8 cellular contexts compared by ENCODE assay signal in the genomic region with DNA sequence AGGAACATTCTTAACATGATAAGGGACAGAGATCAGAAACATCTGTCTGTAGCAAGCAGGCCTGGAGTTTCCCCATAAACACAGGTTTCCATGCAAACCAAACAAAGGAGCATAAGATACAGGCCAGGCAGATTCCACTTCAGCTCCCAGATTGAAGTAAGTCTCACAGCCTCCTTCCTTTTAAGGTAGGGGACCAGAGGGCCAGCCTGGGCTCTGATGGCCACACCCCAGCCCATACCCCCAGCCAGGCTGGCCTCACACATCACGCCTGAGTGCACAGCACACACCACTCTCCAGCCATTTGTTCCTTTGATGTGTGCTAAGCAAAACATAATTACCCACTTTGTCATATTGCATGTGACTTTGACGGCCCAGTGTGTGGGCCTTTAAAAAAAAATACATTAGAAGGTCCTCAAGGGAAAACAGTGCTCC.
DNase-seq lines count a peak whose midpoint lies in the region; ATAC-seq, FAIRE-seq and TF ChIP-seq lines count a peak whose summit lies in the region.

No MANE protein-coding gene starts in this region.

- no peaks in the 10 kb centered on the region for H4K20me1 ChIP-seq in H9 (ENCODE audit: control insufficient read depth, insufficient read depth, insufficient read length)

- H3K4me3 ChIP-seq in AG04450 (ENCODE audit: low read depth, low read length) (no peak overlapping the region), ovary (no peak overlapping the region), HAP-1 (no peak overlapping the region)

- no TSS peak for BruUV-seq in Calu3 (replicated peaks; lab: Mats Ljungman, UMichigan)

- H3K36me3 ChIP-seq in ovary, result no peaks in the 10 kb centered on the region
- no peaks in the 10 kb centered on the region for H3K36me3 ChIP-seq in HAP-1 (replicated peaks)

- H3K36me3 Mint-ChIP-seq in H9 (ENCODE audit: insufficient read depth in 1 of 3, low read depth in 3 of 3) (no peaks in the 10 kb centered on the region; a peak in 1 of 7 replicates), Calu3 (ENCODE audit: insufficient read depth, unreplicated experiment) (no peaks in the 10 kb centered on the region)

- H3K79me2 ChIP-seq in H9 (ENCODE audit: insufficient read depth, low read length), result no peaks in the 10 kb centered on the region

- H2AK5ac ChIP-seq in H9 (ENCODE audit: insufficient read length, low read length), result no peak overlapping the region

- H3K9me3 ChIP-seq in AG04450 (ENCODE audit: control insufficient read depth, insufficient read depth, low read length), result no peaks in the 10 kb centered on the region
- no peaks in the 10 kb centered on the region for H3K9me3 ChIP-seq in H9 (ENCODE audit: control insufficient read depth, low read depth, low read length)
- no peaks in the 10 kb centered on the region for H3K9me3 ChIP-seq in ovary
- no peaks in the 10 kb centered on the region for H3K9me3 ChIP-seq in HAP-1

- H4K8ac ChIP-seq in H9 (replicated peaks; ENCODE audit: insufficient read length, low read depth, low read length), result no peak overlapping the region

- peak overlapping the region; percentile 58 for H3K18ac ChIP-seq in H9 (ENCODE audit: insufficient read length, low read depth, low read length)

- TF ChIP-seq POLR2A in ovary (IDR thresholded peaks at IDR 0.05), result no peak

- no peak overlapping the region for H3K23ac ChIP-seq in H9 (ENCODE audit: insufficient read length, low read depth, low read length)

- H3K14ac ChIP-seq in H9 (ENCODE audit: insufficient read depth, low read length), result no peak overlapping the region

- CTCF ChIA-PET in AG04450 (lab: Charles Lee), result interaction anchor here (0.7 to 7.0 kb wide), 8 partner anchors 21 to 1175 kb away, joined by 3 to 40 read pairs (median 4); no protein-coding TSS in a partner anchor
- CTCF ChIA-PET in Calu3 (lab: Charles Lee), result no interaction called here

- no peak for ATAC-seq in GM21526 (IDR thresholded peaks at IDR 0.05; ENCODE audit: low FRiP score, unreplicated experiment)

- H3K56ac ChIP-seq in H9 (ENCODE audit: insufficient read length, low read depth, low read length), result no peak overlapping the region

- FAIRE-seq in RCC 7860 (lab: Jason Lieb, UNC), result peak; percentile 57

- H3K9me3 Mint-ChIP-seq in H9, result no peaks in the 10 kb centered on the region
- peaks cover 6% of the 10 kb centered on the region for H3K9me3 Mint-ChIP-seq in Calu3 (ENCODE audit: low read depth, unreplicated experiment)

- peak; percentile 80 for DNase-seq in AG04450 (ENCODE audit: low read depth, low spot score)
- DNase-seq in H9, result no peak
- DNase-seq in RCC 7860 (ENCODE audit: low spot score), result peak; percentile 85
- DNase-seq in hepatic stellate cell (ENCODE audit: low spot score), result peak; percentile 43
- DNase-seq in Calu3, result no peak
- DNase-seq in ovary, result no peak
- no peak for DNase-seq in HAP-1 (ENCODE audit: low spot score in 2 of 2)

- peak overlapping the region; percentile 13 for H3K4me2 ChIP-seq in H9 (ENCODE audit: insufficient read depth, insufficient read length, low read length)

- H3K4me1 Mint-ChIP-seq in H9 (peaks cover 16 to 27% of the 10 kb centered on the region in 2 experiments), Calu3 (ENCODE audit: low read depth, unreplicated experiment) (no peaks in the 10 kb centered on the region)

- H3K9ac ChIP-seq in H9 (ENCODE audit: extremely low read depth, insufficient read length, low read length), result no peak overlapping the region

- H3K27ac Mint-ChIP-seq in H9, result no peak overlapping the region; a peak in 2 of 7 replicates
- H3K27ac Mint-ChIP-seq in Calu3 (ENCODE audit: unreplicated experiment), result no peak overlapping the region

- WGBS in H9 (ENCODE audit: extremely low coverage, insufficient read length, low lambda C conversion rate), result no CpG with 5 or more reads among the region's 2 CpGs
- 46 to 63% (median 56%) methylated on average over 2 of the region's 2 CpGs for WGBS in ovary, 3 donors

- TF ChIP-seq CTCF in AG04450 (IDR thresholded peaks at IDR 0.05; ENCODE audit: low read depth, low read length), result no peak
- no peak for TF ChIP-seq CTCF in H9 (conservative IDR thresholded peaks at IDR 0.05)
- no peak for TF ChIP-seq CTCF in Calu3 (IDR thresholded peaks at IDR 0.05; ENCODE audit: unreplicated experiment)
- TF ChIP-seq CTCF in ovary (IDR thresholded peaks at IDR 0.05), result no peak

- H2BK15ac ChIP-seq in H9 (ENCODE audit: low read depth, low read length), result no peak overlapping the region

- no peak overlapping the region for H2AFZ ChIP-seq in H9 (ENCODE audit: low read length)

- H3K4ac ChIP-seq in H9 (ENCODE audit: low read depth, low read length), result no peak overlapping the region; the same call in 1 of the 2 replicates

- H2BK20ac ChIP-seq in H9 (ENCODE audit: low read depth, low read length, poor library complexity, severe bottlenecking), result no peak overlapping the region

- in situ Hi-C loops in HAP-1 (cut with MboI; ENCODE audit: low sequenced_read_pairs), result no loop called here

- H3K23me2 ChIP-seq in H9 (ENCODE audit: insufficient read length, low read depth, low read length, poor library complexity, severe bottlenecking), result no peaks in the 10 kb centered on the region

- POLR2A ChIA-PET in AG04450 (lab: Yijun Ruan, JAX), result interaction anchor here (0.6 to 0.7 kb wide), 2 partner anchors 176 to 951 kb away, joined by 3 to 6 read pairs; no protein-coding TSS in a partner anchor

- intact Hi-C loops in Calu3 (cut with micrococcal nuclease; ENCODE audit: unreplicated experiment), result no loop called here
- intact Hi-C loops in ovary (cut with DNase I), result no loop called here

- H4K5ac ChIP-seq in H9 (ENCODE audit: insufficient read length, low read depth, low read length), result no peak overlapping the region

- H3K27ac ChIP-seq in AG04450 (ENCODE audit: low read depth, low read length) (peak overlapping the region; percentile 88), H9 (ENCODE audit: insufficient read length, low read depth, low read length) (peak overlapping the region; percentile 66), ovary (no peak overlapping the region)

- no peak overlapping the region for H2BK120ac ChIP-seq in H9 (ENCODE audit: low read depth, low read length, poor library complexity, severe bottlenecking)

- no peak for TF ChIP-seq EP300 in ovary (IDR thresholded peaks at IDR 0.05)

- H3K4me3 Mint-ChIP-seq in H9 (no peak overlapping the region), Calu3 (ENCODE audit: low read depth, unreplicated experiment) (no peak overlapping the region)

- H3T11ph ChIP-seq in H9 (ENCODE audit: low read length), result peak overlapping the region; percentile 55

- no peak overlapping the region for H4K91ac ChIP-seq in H9 (ENCODE audit: insufficient read length, low read depth, low read length)

- no peak overlapping the region for H2BK12ac ChIP-seq in H9 (ENCODE audit: insufficient read length, low read depth, low read length)

- H3K4me1 ChIP-seq in H9 (ENCODE audit: insufficient read depth, low read length), result peaks cover 10% of the 10 kb centered on the region; the same call in 1 of the 2 replicates
- H3K4me1 ChIP-seq in ovary (ENCODE audit: insufficient read depth), result no peaks in the 10 kb centered on the region
- no peaks in the 10 kb centered on the region for H3K4me1 ChIP-seq in HAP-1

- no peak overlapping the region for H2BK5ac ChIP-seq in H9 (ENCODE audit: insufficient read length, low read length)

- no peaks in the 10 kb centered on the region for H3K79me1 ChIP-seq in H9 (ENCODE audit: insufficient read depth, low read depth, low read length, poor library complexity, severe bottlenecking)

- H3K27me3 ChIP-seq in AG04450 (ENCODE audit: control insufficient read depth, insufficient read depth, low read length) (no peaks in the 10 kb centered on the region), H9 (ENCODE audit: insufficient read depth, low read length) (no peaks in the 10 kb centered on the region), ovary (no peaks in the 10 kb centered on the region), HAP-1 (ENCODE audit: low read depth) (no peaks in the 10 kb centered on the region)

- H3K27me3 Mint-ChIP-seq in H9 (ENCODE audit: low read depth), result peaks cover 2% of the 10 kb centered on the region; the same call in 1 of the 2 replicates
- no peaks in the 10 kb centered on the region for H3K27me3 Mint-ChIP-seq in Calu3 (ENCODE audit: unreplicated experiment)

Comparison
In these comparisons a context has a peak if more than half of its experiments do, and no peak if none do; other contexts are left out.
1. DNase-seq: peak in AG04450 (single experiment), RCC 7860 (single experiment) and hepatic stellate cell (single experiment); none in H9 (single experiment), Calu3 (single experiment), ovary (0 of 5) and HAP-1 (0 of 2).
2. H3K27ac ChIP-seq: peak in AG04450 (single experiment) and H9 (single experiment); none in ovary (0 of 2).